In genomic region chr19:43754562-43755255, GRCh38 we compare ENCODE assay signal across 1 cellular context.
TF ChIP-seq lines count a peak whose summit lies in the region.

SMG9 (minus strand) TSS chr19:43754962; CDS start chr19:43750741, 4,221 bp downstream.

TF ChIP-seq in K562, 482 proteins besides CTCF, POLR2A, EP300 and RAD21 (continued from another document and continues in another):
- TF ChIP-seq SOX6 (IDR thresholded peaks at IDR 0.05) (peak; percentile 40; the same call in 1 of the 2 replicates), JUND (IDR thresholded peaks at IDR 0.05; ENCODE audit: borderline replicate concordance, low read depth, low read length) (peak; percentile 37; the same call in 1 of the 2 replicates), JUND (tag; IDR thresholded peaks at IDR 0.05; ENCODE audit: borderline replicate concordance, low read depth, low read length) (peak; percentile 38; the same call in 1 of the 3 replicates), SUPT5H (IDR thresholded peaks at IDR 0.05) (peak; percentile 98), BHLHE40 (IDR thresholded peaks at IDR 0.05; ENCODE audit: low read length) (peak; percentile 91), E2F6 (IDR thresholded peaks at IDR 0.05; ENCODE audit: borderline replicate concordance in 1 of 2, extremely low read depth in 1 of 2, insufficient read depth in 1 of 2, insufficient read length in 1 of 2, low read depth in 1 of 2, low read length in 1 of 2, poor library complexity in 1 of 2, severe bottlenecking in 1 of 2) (peak; percentile 51 to 85), FOXA1 (IDR thresholded peaks at IDR 0.05; ENCODE audit: borderline replicate concordance) (no peak), DPF2 (IDR thresholded peaks at IDR 0.05) (peak; percentile 78), L3MBTL2 (IDR thresholded peaks at IDR 0.05) (peak; percentile 52), SIN3A (IDR thresholded peaks at IDR 0.05; ENCODE audit: borderline replicate concordance in 2 of 2, control insufficient read depth in 1 of 2, low read depth in 2 of 2, low read length in 2 of 2) (peak in 1 of 2 experiments; percentile 63; a peak in 1 of 4 replicates), MLLT1 (IDR thresholded peaks at IDR 0.05) (peak in 1 of 2 experiments; percentile 69; a peak in 1 of 4 replicates), ZBTB11 (CRISPR knock-in tag; IDR thresholded peaks at IDR 0.05) (peak in 1 of 3 experiments; percentile 73; a peak in 1 of 6 replicates), FOXK2 (conservative IDR thresholded peaks at IDR 0.05 in 1 of 2, IDR thresholded peaks at IDR 0.05 in 1 of 2; ENCODE audit: low read depth in 2 of 2) (peak; percentile 45 to 59; a peak in 3 of 4 replicates), KLF1 (tag; IDR thresholded peaks at IDR 0.05) (0 out of 2 replicates have a peak, but pooled peaks have one; percentile 30), TARDBP (IDR thresholded peaks at IDR 0.05) (peak; percentile 91; the same call in 1 of the 2 replicates), CEBPG (CRISPR knock-in tag; IDR thresholded peaks at IDR 0.05) (no peak), CEBPG (tag; conservative IDR thresholded peaks at IDR 0.05 in 1 of 2, IDR thresholded peaks at IDR 0.05 in 1 of 2) (no peak), FOSL1 (tag; conservative IDR thresholded peaks at IDR 0.05) (0 out of 2 replicates have a peak, but pooled peaks have one; percentile 51), RBM25 (IDR thresholded peaks at IDR 0.05; ENCODE audit: low read depth, low read length, severe bottlenecking) (peak; percentile 92), RNF2 (IDR thresholded peaks at IDR 0.05) (peak; percentile 75; the same call in 1 of the 2 replicates), HDAC2 (IDR thresholded peaks at IDR 0.05) (0 out of 2 replicates have a peak, but pooled peaks have one; percentile 15), NRF1 (conservative IDR thresholded peaks at IDR 0.05 in 1 of 2, IDR thresholded peaks at IDR 0.05 in 1 of 2) (peak; percentile 100), CCNT2 (IDR thresholded peaks at IDR 0.05; ENCODE audit: borderline replicate concordance, extremely low read depth, insufficient read length, low read depth, low read length) (peak; percentile 75), RBFOX2 (IDR thresholded peaks at IDR 0.05; ENCODE audit: low read depth, low read length) (peak; percentile 95), CHCHD3 (CRISPR knock-in tag; IDR thresholded peaks at IDR 0.05) (peak; percentile 91; the same call in 1 of the 2 replicates), ZNF347 (CRISPR knock-in tag; IDR thresholded peaks at IDR 0.05; ENCODE audit: low read depth) (no peak), CREM (IDR thresholded peaks at IDR 0.05; ENCODE audit: low read depth) (peak; percentile 76; the same call in 1 of the 2 replicates), MAZ (CRISPR knock-in tag; conservative IDR thresholded peaks at IDR 0.05 in 1 of 2, IDR thresholded peaks at IDR 0.05 in 1 of 2) (peak; percentile 89 to 95), POLR2B (IDR thresholded peaks at IDR 0.05; ENCODE audit: low read depth, partially characterized antibody) (peak; percentile 98), ID3 (CRISPR knock-in tag; IDR thresholded peaks at IDR 0.05) (no peak), ID3 (tag; IDR thresholded peaks at IDR 0.05) (peak; percentile 40; the same call in 1 of the 2 replicates), IRF2 (CRISPR knock-in tag; IDR thresholded peaks at IDR 0.05) (no peak), CBX3 (IDR thresholded peaks at IDR 0.05; ENCODE audit: borderline replicate concordance in 1 of 2, low read length in 2 of 2) (peak in 1 of 2 experiments; percentile 8; a peak in 1 of 3 replicates), ETV6 (IDR thresholded peaks at IDR 0.05; ENCODE audit: borderline replicate concordance in 1 of 2, low read depth in 2 of 2, low read length in 1 of 2) (no peak), ETV6 (CRISPR knock-in tag; IDR thresholded peaks at IDR 0.05; ENCODE audit: borderline replicate concordance) (0 out of 2 replicates have a peak, but pooled peaks have one; percentile 43), HMGN3 (IDR thresholded peaks at IDR 0.05; ENCODE audit: borderline replicate concordance, extremely low read depth, insufficient read length, low read depth, low read length) (peak; percentile 89), STAT5A (IDR thresholded peaks at IDR 0.05; ENCODE audit: borderline replicate concordance, low read length) (no peak), SAFB2 (IDR thresholded peaks at IDR 0.05; ENCODE audit: borderline replicate concordance, low read depth, low read length, severe bottlenecking) (no peak), ATF7 (IDR thresholded peaks at IDR 0.05) (peak; percentile 84), ZZZ3 (IDR thresholded peaks at IDR 0.05) (no peak), POLR2H (tag; IDR thresholded peaks at IDR 0.05; ENCODE audit: low read depth) (peak; percentile 90), MITF (IDR thresholded peaks at IDR 0.05) (peak; percentile 12; the same call in 1 of the 2 replicates), ZNF232 (CRISPR knock-in tag; IDR thresholded peaks at IDR 0.05) (no peak), PML (IDR thresholded peaks at IDR 0.05; ENCODE audit: low read length) (peak; percentile 70), ZBTB1 (CRISPR knock-in tag; IDR thresholded peaks at IDR 0.05; ENCODE audit: borderline replicate concordance, low read depth) (peak; percentile 63; the same call in 1 of the 2 replicates), CREB1 (IDR thresholded peaks at IDR 0.05) (peak; percentile 82), CREB1 (CRISPR knock-in tag; IDR thresholded peaks at IDR 0.05) (peak; percentile 61; the same call in 1 of the 2 replicates), PCBP1 (IDR thresholded peaks at IDR 0.05; ENCODE audit: low read depth, low read length, poor library complexity, severe bottlenecking) (peak; percentile 16), OTX1 (CRISPR knock-in tag; IDR thresholded peaks at IDR 0.05) (peak; percentile 19; the same call in 1 of the 2 replicates), BRD9 (IDR thresholded peaks at IDR 0.05; ENCODE audit: low read depth, partially characterized antibody) (peak; percentile 75), SMARCE1 (IDR thresholded peaks at IDR 0.05) (peak; percentile 62), FIP1L1 (IDR thresholded peaks at IDR 0.05; ENCODE audit: low read depth, low read length, poor library complexity, severe bottlenecking) (peak; percentile 55), NFRKB (IDR thresholded peaks at IDR 0.05; ENCODE audit: low read depth) (peak; percentile 98), NBN (IDR thresholded peaks at IDR 0.05; ENCODE audit: low read depth) (0 out of 2 replicates have a peak, but pooled peaks have one; percentile 27), GMEB1 (CRISPR knock-in tag; IDR thresholded peaks at IDR 0.05) (peak; percentile 73), CREBBP (IDR thresholded peaks at IDR 0.05; ENCODE audit: low read depth, low read length) (no peak), KLF13 (tag; IDR thresholded peaks at IDR 0.05; ENCODE audit: borderline replicate concordance, low read depth) (0 out of 2 replicates have a peak, but pooled peaks have one; percentile 37), ZNF696 (CRISPR knock-in tag; conservative IDR thresholded peaks at IDR 0.05) (no peak), ZHX1 (conservative IDR thresholded peaks at IDR 0.05; ENCODE audit: low read length) (0 out of 2 replicates have a peak, but pooled peaks have one; percentile 39), ZNF316 (IDR thresholded peaks at IDR 0.05) (no peak)
